In the genomic region with DNA sequence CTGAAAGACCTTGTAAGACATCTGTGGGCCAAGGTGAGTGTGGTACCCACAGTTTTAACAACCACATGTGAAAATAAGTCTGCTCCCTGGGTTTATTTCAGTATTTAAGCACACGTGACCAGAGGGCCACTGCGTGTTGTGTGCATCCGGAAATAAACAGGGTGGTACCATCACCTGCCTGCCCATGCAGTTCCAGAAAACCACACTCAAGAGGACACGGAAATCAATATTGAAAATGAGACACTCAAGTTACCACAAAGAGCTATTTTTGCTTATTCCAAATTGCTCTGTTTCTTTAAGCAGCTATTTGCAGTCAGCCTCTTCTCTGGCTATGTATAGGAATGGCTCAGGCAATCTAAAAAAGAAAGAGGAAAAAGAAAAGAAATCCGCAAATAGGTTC, we compare ENCODE assay signal across 10 cellular contexts.
A peak's percentile ranks its signal among the peaks of the same experiment; 100 is the strongest.
DNase-seq lines count a peak whose midpoint lies in the region; ATAC-seq and TF ChIP-seq lines count a peak whose summit lies in the region.
"Had no signal": no experiment of that assay in that cellular context is flagged by ENCODE, and none has a peak within 500 bp of the region (broad histone marks: within the 10 kb centered on the region; RNA-seq: fewer than 3 reads in every experiment).

No MANE protein-coding gene starts in this region.

- H3K79me2 ChIP-seq in OCI-LY3 (ENCODE audit: low read length): no peaks in the 10 kb centered on the region

- peak overlapping the region; percentile 41 for H3K4me2 ChIP-seq in OCI-LY3 (ENCODE audit: low read length)

- peak; percentile 12 for DNase-seq in DMS53 treated with DMSO at 0.1 percent for 48 hours (lab: John Stamatoyannopoulos, UW; ENCODE audit: unreplicated experiment)
- DNase-seq in NCI-H1105 treated with DMSO at 0.1 percent for 48 hours (lab: John Stamatoyannopoulos, UW): no peak
- no peak for DNase-seq in HAP-1 (ENCODE audit: low spot score in 2 of 2)
- no peak for DNase-seq in stimulated activated naive CD8-positive, alpha-beta T cell treated with anti-CD3 and anti-CD28 coated beads, Interleukin-15, amount 100 ng/mL, for 72 hours
- no peak for DNase-seq in DMS 273 treated with DMSO at 0.1 percent for 48 hours (lab: John Stamatoyannopoulos, UW)
- DNase-seq: NCI-H1048, right cardiac atrium had no signal

- H3K27ac Mint-ChIP-seq in stimulated activated naive CD8-positive, alpha-beta T cell treated with anti-CD3 and anti-CD28 coated beads, Interleukin-15, amount 100 ng/mL, for 72 hours: no peak overlapping the region

- no peak for TF ChIP-seq CTCF in OCI-LY3 (IDR thresholded peaks at IDR 0.05; ENCODE audit: low read depth, low read length)

- H3K4me3 ChIP-seq in OCI-LY3 (ENCODE audit: low read length): no peak overlapping the region
- H3K4me3 ChIP-seq in HAP-1: no peak overlapping the region

- in situ Hi-C loops in HAP-1 (cut with MboI; ENCODE audit: low sequenced_read_pairs): no loop called here

- H3K9me3 Mint-ChIP-seq in stimulated activated naive CD8-positive, alpha-beta T cell treated with anti-CD3 and anti-CD28 coated beads, Interleukin-15, amount 100 ng/mL, for 72 hours: no peaks in the 10 kb centered on the region

- H3K27me3 ChIP-seq in OCI-LY3 (ENCODE audit: low read depth, low read length) (0 out of 2 replicates have a peak, but pooled peaks cover 11% of the 10 kb centered on the region), HAP-1 (ENCODE audit: low read depth) (peaks cover 7% of the 10 kb centered on the region; the same call in 1 of the 2 replicates)

- H3K9me3 ChIP-seq in OCI-LY3 (ENCODE audit: insufficient read depth, low read length): no peaks in the 10 kb centered on the region
- H3K9me3 ChIP-seq in HAP-1: no peaks in the 10 kb centered on the region

- H3K36me3 ChIP-seq in OCI-LY3 (replicated peaks; ENCODE audit: low read depth, low read length) (no peaks in the 10 kb centered on the region), HAP-1 (replicated peaks) (no peaks in the 10 kb centered on the region)

- H3K4me3 Mint-ChIP-seq in stimulated activated naive CD8-positive, alpha-beta T cell treated with anti-CD3 and anti-CD28 coated beads, Interleukin-15, amount 100 ng/mL, for 72 hours: no peak overlapping the region

- no peak overlapping the region for H2AFZ ChIP-seq in OCI-LY3 (ENCODE audit: low read depth, low read length)

- no peaks in the 10 kb centered on the region for H4K20me1 ChIP-seq in OCI-LY3 (ENCODE audit: insufficient read depth, low read length)

- H3K27ac ChIP-seq in OCI-LY3 (ENCODE audit: low read length): no peak overlapping the region

- peaks cover 11% of the 10 kb centered on the region for H3K4me1 Mint-ChIP-seq in stimulated activated naive CD8-positive, alpha-beta T cell treated with anti-CD3 and anti-CD28 coated beads, Interleukin-15, amount 100 ng/mL, for 72 hours

- ATAC-seq in GM19035 (IDR thresholded peaks at IDR 0.05; ENCODE audit: unreplicated experiment) (peak; percentile 87), HG02885 (IDR thresholded peaks at IDR 0.05; ENCODE audit: poor library complexity, unreplicated experiment) (peak; percentile 88)
- no peak for ATAC-seq in stimulated activated naive CD8-positive, alpha-beta T cell treated with anti-CD3 and anti-CD28 coated beads, Interleukin-15, amount 100 ng/mL, for 72 hours

- peaks cover 14% of the 10 kb centered on the region for H3K4me1 ChIP-seq in OCI-LY3 (ENCODE audit: low read length)
- no peaks in the 10 kb centered on the region for H3K4me1 ChIP-seq in HAP-1

- no peak overlapping the region for H3K9ac ChIP-seq in OCI-LY3 (ENCODE audit: low read length)

- peaks cover 44% of the 10 kb centered on the region for H3K27me3 Mint-ChIP-seq in stimulated activated naive CD8-positive, alpha-beta T cell treated with anti-CD3 and anti-CD28 coated beads, Interleukin-15, amount 100 ng/mL, for 72 hours
